ENCODE assay signal across 17 cellular contexts in the genomic region with DNA sequence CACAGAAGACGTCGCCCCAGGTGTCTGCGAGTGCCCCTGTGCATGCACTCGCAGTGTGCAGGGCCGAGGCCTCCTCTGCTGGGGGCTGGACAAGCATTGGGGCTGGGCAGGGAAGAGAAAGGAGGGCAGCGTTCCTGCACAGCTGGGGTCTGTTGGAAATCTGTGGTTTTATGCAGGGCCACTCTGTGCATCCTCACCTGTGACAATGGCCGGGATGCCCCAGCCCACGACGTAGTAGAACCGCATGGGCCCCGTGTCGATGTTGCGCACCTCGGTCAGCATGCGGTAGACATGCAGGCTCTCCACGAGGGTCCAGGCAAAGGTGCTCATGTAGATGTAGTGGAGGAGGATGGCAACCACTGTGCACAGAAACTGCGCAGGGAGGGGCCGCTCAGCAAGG. TPM values are rescaled to one million over a fixed set of nuclear protein-coding genes. Genes with fewer than 3 reads are reported as not detected.
A peak's percentile ranks its signal among the peaks of the same experiment; 100 is the strongest.
DNase-seq lines count a peak whose midpoint lies in the region; ATAC-seq and TF ChIP-seq lines count a peak whose summit lies in the region.
"Had no signal": no experiment of that assay in that cellular context is flagged by ENCODE, and none has a peak within 500 bp of the region (broad histone marks: within the 10 kb centered on the region; RNA-seq: fewer than 3 reads in every experiment).

No MANE protein-coding gene starts in this region.

- H2BK5ac ChIP-seq in mesendoderm (ENCODE audit: low read length): no peak overlapping the region

- no peaks in the 10 kb centered on the region for H3K27me3 ChIP-seq in mesendoderm (ENCODE audit: insufficient read depth, low read length, poor library complexity)
- H3K27me3 ChIP-seq: Peyer's patch had no signal

- no peak overlapping the region for H3K56ac ChIP-seq in mesendoderm (ENCODE audit: low read length)

- no peaks in the 10 kb centered on the region for H3K79me1 ChIP-seq in mesendoderm (ENCODE audit: low read length)

- H2AK5ac ChIP-seq in mesendoderm (ENCODE audit: low read length): no peak overlapping the region

- peaks cover 39% of the 10 kb centered on the region for H3K4me1 Mint-ChIP-seq in activated naive CD4-positive, alpha-beta T cell treated with anti-CD3 and anti-CD28 coated beads, Interleukin-2, amount 50 U/mL, for 24 hours
- peaks cover 21% of the 10 kb centered on the region for H3K4me1 Mint-ChIP-seq in brain
- peaks cover 25 to 52% (median 48%) of the 10 kb centered on the region in 4 donors for H3K4me1 Mint-ChIP-seq in naive thymus-derived CD8-positive, alpha-beta T cell
- peaks cover 5% of the 10 kb centered on the region for H3K4me1 Mint-ChIP-seq in activated CD4-positive, alpha-beta T cell treated with anti-CD3 and anti-CD28 coated beads, Interleukin-2, amount 10 ng/mL, durations not matched to agents 24 days and 14 days

- H3K27ac ChIP-seq in mesendoderm (ENCODE audit: low read depth, low read length): no peak overlapping the region
- H3K27ac ChIP-seq: 22Rv1, Peyer's patch had no signal

- H4K5ac ChIP-seq in mesendoderm (ENCODE audit: low read length): no peak overlapping the region

- no peak overlapping the region for H3K27ac Mint-ChIP-seq in activated naive CD4-positive, alpha-beta T cell treated with anti-CD3 and anti-CD28 coated beads, Interleukin-2, amount 50 U/mL, for 24 hours
- H3K27ac Mint-ChIP-seq in brain: peak overlapping the region in 4 of 5 experiments; percentile 44 to 69 (median 63)
- H3K27ac Mint-ChIP-seq in naive thymus-derived CD8-positive, alpha-beta T cell: peak overlapping the region in 4 of 10 donors; percentile 22 to 77 (median 66)
- H3K27ac Mint-ChIP-seq in activated CD4-positive, alpha-beta T cell treated with anti-CD3 and anti-CD28 coated beads, Interleukin-2, amount 10 ng/mL, durations not matched to agents 24 days and 14 days: no peak overlapping the region
- H3K27ac Mint-ChIP-seq: CD4-positive, CD25-positive, alpha-beta regulatory T cell had no signal

- H3K9me3 Mint-ChIP-seq in activated naive CD4-positive, alpha-beta T cell treated with anti-CD3 and anti-CD28 coated beads, Interleukin-2, amount 50 U/mL, for 24 hours: peaks cover 6% of the 10 kb centered on the region
- H3K9me3 Mint-ChIP-seq in brain: peaks cover 8 to 30% (median 18%) of the 10 kb centered on the region in 5 experiments
- peaks cover 2 to 33% (median 11%) of the 10 kb centered on the region in 9 donors for H3K9me3 Mint-ChIP-seq in naive thymus-derived CD8-positive, alpha-beta T cell
- H3K9me3 Mint-ChIP-seq in activated CD4-positive, alpha-beta T cell treated with anti-CD3 and anti-CD28 coated beads, Interleukin-2, amount 10 ng/mL, durations not matched to agents 24 days and 14 days: peaks cover 4% of the 10 kb centered on the region

- peaks cover 3% of the 10 kb centered on the region for H3K36me3 Mint-ChIP-seq in activated naive CD4-positive, alpha-beta T cell treated with anti-CD3 and anti-CD28 coated beads, Interleukin-2, amount 50 U/mL, for 24 hours
- H3K36me3 Mint-ChIP-seq in brain: peaks cover 34% of the 10 kb centered on the region
- H3K36me3 Mint-ChIP-seq in naive thymus-derived CD8-positive, alpha-beta T cell: peaks cover 0 to 5% (median 2%) of the 10 kb centered on the region in 3 donors
- no peaks in the 10 kb centered on the region for H3K36me3 Mint-ChIP-seq in activated CD4-positive, alpha-beta T cell treated with anti-CD3 and anti-CD28 coated beads, Interleukin-2, amount 10 ng/mL, durations not matched to agents 24 days and 14 days (ENCODE audit: low read depth)

- no peak overlapping the region for H4K8ac ChIP-seq in mesendoderm (ENCODE audit: low read depth, low read length)

- H3K79me2 ChIP-seq in mesendoderm (ENCODE audit: control insufficient read depth, insufficient read depth, low read length): no peaks in the 10 kb centered on the region

- H3K4ac ChIP-seq in mesendoderm (ENCODE audit: low read depth, low read length): no peak overlapping the region

- H3K4me3 ChIP-seq in mesendoderm (ENCODE audit: low read length): no peak overlapping the region
- H3K4me3 ChIP-seq: Peyer's patch had no signal

- no peak overlapping the region for H3K18ac ChIP-seq in mesendoderm (ENCODE audit: low read length)

- POLR2A ChIA-PET in naive thymus-derived CD8-positive, alpha-beta T cell (lab: Charles Lee): no interaction called here

- ATAC-seq in naive thymus-derived CD8-positive, alpha-beta T cell: no peak
- ATAC-seq in HG03139 (IDR thresholded peaks at IDR 0.05; ENCODE audit: unreplicated experiment): no peak
- ATAC-seq: HepG2 had no signal

- no peak overlapping the region for H2BK120ac ChIP-seq in mesendoderm (ENCODE audit: low read depth, low read length)

- peak overlapping the region; percentile 36 for H3K4me3 Mint-ChIP-seq in activated naive CD4-positive, alpha-beta T cell treated with anti-CD3 and anti-CD28 coated beads, Interleukin-2, amount 50 U/mL, for 24 hours
- H3K4me3 Mint-ChIP-seq in brain: no peak overlapping the region
- peak overlapping the region in 8 of 10 donors; percentile 12 to 65 (median 60) for H3K4me3 Mint-ChIP-seq in naive thymus-derived CD8-positive, alpha-beta T cell
- H3K4me3 Mint-ChIP-seq in activated CD4-positive, alpha-beta T cell treated with anti-CD3 and anti-CD28 coated beads, Interleukin-2, amount 10 ng/mL, durations not matched to agents 24 days and 14 days: no peak overlapping the region
- H3K4me3 Mint-ChIP-seq: CD4-positive, CD25-positive, alpha-beta regulatory T cell had no signal

- no peak overlapping the region for H3K23ac ChIP-seq in mesendoderm (ENCODE audit: low read length)

- TF ChIP-seq CTCF in brain (conservative IDR thresholded peaks at IDR 0.05): no peak

- no peak for DNase-seq in activated naive CD4-positive, alpha-beta T cell treated with Interleukin-2 at 50 U/mL for 16 hours
- DNase-seq in naive thymus-derived CD8-positive, alpha-beta T cell: no peak
- no peak for DNase-seq in mesenteric fat pad (ENCODE audit: low spot score)
- DNase-seq in activated CD4-positive, alpha-beta T cell treated with anti-CD3 and anti-CD28 coated beads, Interleukin-2, amount 10 ng/mL, durations not matched to agents 24 days and 14 days: no peak
- no peak for DNase-seq in mesendoderm
- DNase-seq: CD4-positive, CD25-positive, alpha-beta regulatory T cell; EL; KBM-7; NCI-H1694 treated with DMSO at 0.1 percent for 48 hours; NK-92 treated with Interleukin-12 subunit alpha and Interleukin-12 subunit beta, amount 100 ng/mL, for 24 hours; Peyer's patch; Right ventricle myocardium superior had no signal

- H3K9ac ChIP-seq in mesendoderm (ENCODE audit: low read length): no peak overlapping the region

- H3K4me1 ChIP-seq in mesendoderm (ENCODE audit: control insufficient read depth, low read depth, low read length): no peaks in the 10 kb centered on the region

- H3K4me2 ChIP-seq in mesendoderm (ENCODE audit: low read length): no peak overlapping the region

- no peaks in the 10 kb centered on the region for H3K36me3 ChIP-seq in mesendoderm (ENCODE audit: control insufficient read depth, insufficient read depth, low read length)
- H3K36me3 ChIP-seq: Peyer's patch had no signal

- no peaks in the 10 kb centered on the region for H3K27me3 Mint-ChIP-seq in activated naive CD4-positive, alpha-beta T cell treated with anti-CD3 and anti-CD28 coated beads, Interleukin-2, amount 50 U/mL, for 24 hours
- peaks cover 3% of the 10 kb centered on the region for H3K27me3 Mint-ChIP-seq in brain
- H3K27me3 Mint-ChIP-seq in naive thymus-derived CD8-positive, alpha-beta T cell: peaks cover 0 to 11% (median 8%) of the 10 kb centered on the region in 5 donors
- peaks cover 20% of the 10 kb centered on the region for H3K27me3 Mint-ChIP-seq in activated CD4-positive, alpha-beta T cell treated with anti-CD3 and anti-CD28 coated beads, Interleukin-2, amount 10 ng/mL, durations not matched to agents 24 days and 14 days

- no CpG with 5 or more reads among the region's 18 CpGs for WGBS in mesendoderm (ENCODE audit: extremely low coverage, insufficient coverage, low lambda C conversion rate)

- H2BK15ac ChIP-seq in mesendoderm (replicated peaks; ENCODE audit: low read depth): no peak overlapping the region

- intact Hi-C loops in activated CD4-positive, alpha-beta T cell treated with anti-CD3 and anti-CD28 coated beads, Interleukin-2, amount 10 ng/mL, durations not matched to agents 24 days and 14 days (cut with micrococcal nuclease): no loop called here

RNA-seq across cellular contexts. Expression of a gene that starts 37.2 kb away (rescaled TPM):
- polyA plus RNA-seq in brain (ENCODE audit: insufficient read depth, low read depth, low replicate concordance): 28.2 TPM
- total RNA-seq in naive thymus-derived CD8-positive, alpha-beta T cell: 10 to 100 TPM; 88.2 to 91.7 TPM
- 10 to 100 TPM; 14.6 to 17.3 (median 15.5) TPM for polyA plus RNA-seq in naive thymus-derived CD8-positive, alpha-beta T cell
- total RNA-seq in mesenteric fat pad: 30.7 TPM
- 79.9 and 84.4 TPM in 2 replicates for total RNA-seq in activated CD4-positive, alpha-beta T cell treated with anti-CD3 and anti-CD28 coated beads, Interleukin-2, amount 10 ng/mL, durations not matched to agents 24 days and 14 days
- 53.2 TPM for polyA plus RNA-seq in mesendoderm (2013, experiment 1 of 2)
- polyA plus RNA-seq in mesendoderm (2013, experiment 2 of 2): 50.3 TPM

Comparison
In these comparisons a context has a peak if more than half of its experiments do, and no peak if none do; other contexts are left out.
1. H3K27ac Mint-ChIP-seq: peak in brain (4 of 5); none in activated naive CD4-positive, alpha-beta T cell treated with anti-CD3 and anti-CD28 coated beads, Interleukin-2, amount 50 U/mL, for 24 hours (single experiment) and activated CD4-positive, alpha-beta T cell treated with anti-CD3 and anti-CD28 coated beads, Interleukin-2, amount 10 ng/mL, durations not matched to agents 24 days and 14 days (single experiment).
2. H3K4me3 Mint-ChIP-seq: peak in activated naive CD4-positive, alpha-beta T cell treated with anti-CD3 and anti-CD28 coated beads, Interleukin-2, amount 50 U/mL, for 24 hours (single experiment) and naive thymus-derived CD8-positive, alpha-beta T cell (8 of 10); none in brain (0 of 5) and activated CD4-positive, alpha-beta T cell treated with anti-CD3 and anti-CD28 coated beads, Interleukin-2, amount 10 ng/mL, durations not matched to agents 24 days and 14 days (single experiment).